28 cellular contexts compared by ENCODE assay signal in the genomic region with DNA sequence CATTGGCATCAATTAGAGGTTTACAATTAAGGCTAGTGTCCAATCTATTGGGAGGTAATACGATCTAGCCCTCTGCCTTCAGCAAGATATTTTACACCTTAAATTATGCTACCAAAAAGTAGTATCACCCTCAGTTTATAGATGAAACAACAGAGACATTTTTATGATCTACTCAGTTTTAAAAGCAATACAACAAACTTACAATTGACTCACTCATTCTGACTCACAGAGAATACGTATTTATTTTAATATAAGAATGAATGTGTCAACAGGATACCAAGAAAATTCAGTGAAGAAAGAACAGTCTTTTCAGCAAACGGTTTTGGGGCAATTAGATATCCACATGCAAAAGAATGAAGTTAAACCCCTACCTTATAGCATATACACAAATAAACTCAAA. TPM values are rescaled to one million over a fixed set of nuclear protein-coding genes. Genes with fewer than 3 reads are reported as not detected.
"Had no signal": no experiment of that assay in that cellular context is flagged by ENCODE, and none has a peak within 500 bp of the region (broad histone marks: within the 10 kb centered on the region; RNA-seq: fewer than 3 reads in every experiment).

No MANE protein-coding gene starts in this region.

- H3K4me3 Mint-ChIP-seq: activated B cell treated with CpG ODN at 0.5 μM for 24 hours; activated CD8-positive, alpha-beta T cell treated with anti-CD3 and anti-CD28 coated beads for 36 hours; activated naive CD8-positive, alpha-beta T cell; activated T-cell treated with anti-CD3 and anti-CD28 coated beads, Interleukin-2, amount 50 U/mL, for 4 hours; activated T-helper 17 cell treated with anti-CD3 and anti-CD28 coated beads, Interleukin-2, amount 50 U/mL, for 72 hours; endodermal cell; T-helper 2 cell treated with Interferon-gamma antibody and Interleukin-4, amounts not matched to agents 5 μg/mL and 100 μg/mL, for 36 hours had no signal

- H3K27ac ChIP-seq: brain microvascular endothelial cell, colonic mucosa, esophagus squamous epithelium, WERI-Rb-1 had no signal

- H3K27me3 ChIP-seq: brain microvascular endothelial cell, colonic mucosa, esophagus squamous epithelium had no signal

- DNase-seq: activated B cell treated with CpG ODN at 0.5 μM for 24 hours; activated CD4-positive, alpha-beta T cell treated with anti-CD3 and anti-CD28 coated beads for 48 hours; activated CD4-positive, alpha-beta T cell treated with anti-CD3 and anti-CD28 coated beads, Interleukin-2, amount 50 U/mL, for 1 hour; activated CD4-positive, alpha-beta T cell treated with anti-CD3 and anti-CD28 coated beads, Interleukin-2, amount 50 U/mL, for 48 hours; activated CD8-positive, alpha-beta memory T cell treated with anti-CD3 and anti-CD28 coated beads for 24 hours; activated CD8-positive, alpha-beta T cell treated with anti-CD3 and anti-CD28 coated beads for 36 hours; activated effector memory CD4-positive, alpha-beta T cell treated with Interleukin-2 at 50 U/mL for 16 hours; activated gamma-delta T cell treated with Interleukin-2 at 50 U/mL for 16 hours; activated naive CD4-positive, alpha-beta T cell treated with anti-CD3 and anti-CD28 coated beads, Interleukin-2, amount 50 U/mL, for 16 hours; activated naive CD4-positive, alpha-beta T cell treated with Interleukin-2 at 50 U/mL for 16 hours; activated T-cell treated with anti-CD3 and anti-CD28 coated beads, Interleukin-2, amount 50 U/mL, for 4 hours; amniotic stem cell; anterior cingulate cortex; brain microvascular endothelial cell; caudate nucleus; cerebellar nuclear complex; colonic mucosa; effector memory CD4-positive, alpha-beta T cell; endodermal cell; esophagus squamous epithelium; head of caudate nucleus; hippocampal formation; T1000; WERI-Rb-1 had no signal

- H3K9me3 Mint-ChIP-seq: activated B cell treated with CpG ODN at 0.5 μM for 24 hours; activated CD8-positive, alpha-beta T cell treated with anti-CD3 and anti-CD28 coated beads for 36 hours; activated T-cell treated with anti-CD3 and anti-CD28 coated beads, Interleukin-2, amount 50 U/mL, for 4 hours; activated T-helper 17 cell treated with anti-CD3 and anti-CD28 coated beads, Interleukin-2, amount 50 U/mL, for 72 hours; endodermal cell; T-helper 2 cell treated with Interferon-gamma antibody and Interleukin-4, amounts not matched to agents 5 μg/mL and 100 μg/mL, for 36 hours had no signal

- H3K4me3 ChIP-seq: colonic mucosa, esophagus squamous epithelium had no signal

- H3K4me1 ChIP-seq: colonic mucosa had no signal

- H3K9me3 ChIP-seq: colonic mucosa, esophagus squamous epithelium had no signal

- H3K36me3 ChIP-seq: brain microvascular endothelial cell, colonic mucosa, esophagus squamous epithelium, WERI-Rb-1 had no signal

- H3K36me3 Mint-ChIP-seq: activated naive CD8-positive, alpha-beta T cell had no signal

- H3K27ac Mint-ChIP-seq: activated B cell treated with CpG ODN at 0.5 μM for 24 hours; activated CD8-positive, alpha-beta T cell treated with anti-CD3 and anti-CD28 coated beads for 36 hours; activated naive CD8-positive, alpha-beta T cell; activated T-helper 17 cell treated with anti-CD3 and anti-CD28 coated beads, Interleukin-2, amount 50 U/mL, for 72 hours; endodermal cell; T-helper 2 cell treated with Interferon-gamma antibody and Interleukin-4, amounts not matched to agents 5 μg/mL and 100 μg/mL, for 36 hours had no signal

- ATAC-seq: activated CD4-positive, CD25-positive, alpha-beta regulatory T cell treated with anti-CD3 and anti-CD28 coated beads, Interleukin-2, amount 50 U/mL, for 24 hours; activated CD8-positive, alpha-beta T cell treated with anti-CD3 and anti-CD28 coated beads for 36 hours; activated T-cell treated with anti-CD3 and anti-CD28 coated beads, Interleukin-2, amount 50 U/mL, for 4 hours; activated T-helper 17 cell treated with anti-CD3 and anti-CD28 coated beads, Interleukin-2, amount 50 U/mL, for 72 hours had no signal

- H3K4me1 Mint-ChIP-seq: activated B cell treated with CpG ODN at 0.5 μM for 24 hours; activated T-helper 17 cell treated with anti-CD3 and anti-CD28 coated beads, Interleukin-2, amount 50 U/mL, for 72 hours; endodermal cell had no signal

RNA-seq across cellular contexts. Expression of a gene that starts 32.5 kb away (rescaled TPM):
- total RNA-seq: activated CD8-positive, alpha-beta T cell treated with anti-CD3 and anti-CD28 coated beads for 36 hours had no signal
